In genomic region chr1:11925938-11926292, GRCh38 we compare ENCODE assay signal across 8 cellular contexts. TPM values are rescaled to one million over a fixed set of nuclear protein-coding genes. Genes with fewer than 3 reads are reported as not detected.
DNase-seq lines count a peak whose midpoint lies in the region; ATAC-seq and TF ChIP-seq lines count a peak whose summit lies in the region.

No MANE protein-coding gene starts in this region.

- peak; percentile 12 for ATAC-seq in GM21529 (IDR thresholded peaks at IDR 0.05; ENCODE audit: unreplicated experiment)
- ATAC-seq in GM18870 (IDR thresholded peaks at IDR 0.05; ENCODE audit: unreplicated experiment), result no peak

- H3K79me2 ChIP-seq in parathyroid adenoma, result peaks cover 8% of the 10 kb centered on the region

- H3K4me3 ChIP-seq in BLaER1 (peak overlapping the region; percentile 93), epithelial cell of proximal tubule (ENCODE audit: low read depth, low read length) (peak overlapping the region; percentile 56), parathyroid adenoma (ENCODE audit: low read depth, low read length) (peak overlapping the region; percentile 47)

- no peaks in the 10 kb centered on the region for H3K27me3 ChIP-seq in BLaER1
- no peaks in the 10 kb centered on the region for H3K27me3 ChIP-seq in parathyroid adenoma (ENCODE audit: control insufficient read depth, insufficient read depth, low read length)

- peak overlapping the region; percentile 87 for H3K9ac ChIP-seq in BLaER1
- no peak overlapping the region for H3K9ac ChIP-seq in parathyroid adenoma

- H3K4me1 ChIP-seq in BLaER1, result peaks cover 76% of the 10 kb centered on the region
- peaks cover 4% of the 10 kb centered on the region for H3K4me1 ChIP-seq in parathyroid adenoma

- DNase-seq in NAMALWA (ENCODE audit: low spot score), result peak; percentile 31
- no peak for DNase-seq in epithelial cell of proximal tubule (ENCODE audit: low read depth)
- no peak for DNase-seq in NCI-H1930 (lab: John Stamatoyannopoulos, UW)
- no peak for DNase-seq in HuH-7.5 (ENCODE audit: low spot score)

- H4K20me1 ChIP-seq in BLaER1, result peaks cover 52% of the 10 kb centered on the region

- H3K36me3 ChIP-seq in BLaER1 (peaks cover 32% of the 10 kb centered on the region), parathyroid adenoma (ENCODE audit: control insufficient read depth, insufficient read depth, low read length) (no peaks in the 10 kb centered on the region)

- H2AFZ ChIP-seq in parathyroid adenoma, result no peak overlapping the region

- H3K27ac ChIP-seq in BLaER1, result peak overlapping the region; percentile 88
- no peak overlapping the region for H3K27ac ChIP-seq in parathyroid adenoma

- TF ChIP-seq CTCF in epithelial cell of proximal tubule (conservative IDR thresholded peaks at IDR 0.05; ENCODE audit: low read depth, low read length) (no peak), parathyroid adenoma (IDR thresholded peaks at IDR 0.05) (no peak)

- H3K9me3 ChIP-seq in BLaER1, result no peaks in the 10 kb centered on the region
- H3K9me3 ChIP-seq in parathyroid adenoma (ENCODE audit: control insufficient read depth, low read length), result no peaks in the 10 kb centered on the region

- H3K4me2 ChIP-seq in BLaER1, result peak overlapping the region; percentile 99
- H3K4me2 ChIP-seq in parathyroid adenoma (ENCODE audit: low read length), result no peak overlapping the region

RNA-seq across cellular contexts. Expression of gene KIAA2013, which starts 0.3 kb away (rescaled TPM):
- total RNA-seq in epithelial cell of proximal tubule, result 82.2 and 100 TPM in 2 replicates

RNA-seq across cellular contexts. Expression of gene PLOD1, which starts 8.6 kb away (rescaled TPM):
- total RNA-seq in epithelial cell of proximal tubule, result 108 and 147 TPM in 2 replicates

RNA-seq across cellular contexts. Expression of gene MFN2, which starts 54.3 kb away (rescaled TPM):
- total RNA-seq in epithelial cell of proximal tubule, result 53.6 and 63.2 TPM in 2 replicates
